21 cellular contexts compared by ENCODE assay signal in the genomic region with DNA sequence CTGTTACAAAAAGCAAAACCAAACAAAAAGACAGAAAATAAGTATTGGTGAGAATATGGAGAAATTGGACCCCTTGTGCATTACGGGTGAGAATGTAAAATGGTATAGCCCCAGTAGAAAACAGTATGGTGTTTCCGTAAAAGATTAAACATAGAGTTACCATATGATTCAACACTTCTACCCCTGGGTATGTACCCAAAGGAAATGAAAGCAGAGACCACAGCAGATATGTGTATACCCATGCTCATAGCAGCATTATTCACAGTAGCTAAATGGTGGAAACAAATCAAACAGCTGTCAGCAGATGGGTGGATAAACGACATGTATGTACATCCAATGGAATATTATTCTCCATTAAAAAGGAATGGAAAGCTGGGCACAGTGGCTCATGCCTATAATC. TPM values are rescaled to one million over a fixed set of nuclear protein-coding genes. Genes with fewer than 3 reads are reported as not detected.
DNase-seq lines count a peak whose midpoint lies in the region; ATAC-seq, FAIRE-seq and TF ChIP-seq lines count a peak whose summit lies in the region.
"Had no signal": no experiment of that assay in that cellular context is flagged by ENCODE, and none has a peak within 500 bp of the region (broad histone marks: within the 10 kb centered on the region; RNA-seq: fewer than 3 reads in every experiment).

No MANE protein-coding gene starts in this region.

- peak; percentile 50 for ATAC-seq in HG02981 (IDR thresholded peaks at IDR 0.05; ENCODE audit: unreplicated experiment)
- ATAC-seq in activated CD8-positive, alpha-beta T cell treated with anti-CD3 and anti-CD28 coated beads, Interleukin-2, amount 10 ng/mL, durations not matched to agents 7 days and 5 days: peak; percentile 55
- ATAC-seq in stimulated activated naive CD8-positive, alpha-beta T cell treated with anti-CD3 and anti-CD28 coated beads, Interleukin-15, amount 100 ng/mL, for 72 hours: peak; percentile 94
- ATAC-seq: SK-N-SH treated with all-trans-retinoic acid at 6 μM for 48 hours had no signal

- no peak overlapping the region for H3K4me3 ChIP-seq in breast epithelium
- H3K4me3 ChIP-seq: dorsolateral prefrontal cortex, esophagus squamous epithelium, right atrium auricular region, testis had no signal

- intact Hi-C loops in MCF 10A (cut with micrococcal nuclease) (no loop called here), breast epithelium (cut with DNase I; ENCODE audit: low total_unique reads) (loop anchor here (5.0 kb wide), 1 partner anchor 113 kb away; no protein-coding TSS in a partner anchor)

- TF ChIP-seq CTCF in MCF 10A (IDR thresholded peaks at IDR 0.05; ENCODE audit: unreplicated experiment) (no peak), breast epithelium (IDR thresholded peaks at IDR 0.05) (no peak)

- POLR2A ChIA-PET in MCF 10A (lab: Yijun Ruan, JAX): no interaction called here
- POLR2A ChIA-PET in activated CD8-positive, alpha-beta T cell treated with anti-CD3 and anti-CD28 coated beads, Interleukin-2, amount 10 ng/mL, durations not matched to agents 7 days and 5 days (lab: Charles Lee): interaction anchor here (1.1 to 1.4 kb wide), 2 partner anchors 115 to 138 kb away, joined by 4 to 5 read pairs; no protein-coding TSS in a partner anchor

- BruUV-seq in MCF 10A (replicated peaks; lab: Mats Ljungman, UMichigan): TSS peak; percentile 6

- no peak overlapping the region for H3K27ac Mint-ChIP-seq in MCF 10A (ENCODE audit: low read depth, unreplicated experiment)
- peak overlapping the region; percentile 66 for H3K27ac Mint-ChIP-seq in activated CD8-positive, alpha-beta T cell treated with anti-CD3 and anti-CD28 coated beads, Interleukin-2, amount 10 ng/mL, durations not matched to agents 7 days and 5 days
- peak overlapping the region; percentile 42 to 59 for H3K27ac Mint-ChIP-seq in stimulated activated naive CD8-positive, alpha-beta T cell treated with anti-CD3 and anti-CD28 coated beads, Interleukin-15, amount 100 ng/mL, for 72 hours

- H3K4me1 ChIP-seq in breast epithelium: no peaks in the 10 kb centered on the region

- no peaks in the 10 kb centered on the region for H3K27me3 ChIP-seq in breast epithelium
- H3K27me3 ChIP-seq: dorsolateral prefrontal cortex, esophagus squamous epithelium, right atrium auricular region, testis had no signal

- no peaks in the 10 kb centered on the region for H3K4me1 Mint-ChIP-seq in MCF 10A (ENCODE audit: insufficient read depth, unreplicated experiment)
- H3K4me1 Mint-ChIP-seq in activated CD8-positive, alpha-beta T cell treated with anti-CD3 and anti-CD28 coated beads, Interleukin-2, amount 10 ng/mL, durations not matched to agents 7 days and 5 days (ENCODE audit: low read depth): peaks cover 82% of the 10 kb centered on the region
- peaks cover 50% of the 10 kb centered on the region for H3K4me1 Mint-ChIP-seq in stimulated activated naive CD8-positive, alpha-beta T cell treated with anti-CD3 and anti-CD28 coated beads, Interleukin-15, amount 100 ng/mL, for 72 hours

- DNase-seq in MCF 10A (ENCODE audit: unreplicated experiment) (no peak), breast epithelium (ENCODE audit: low spot score in 2 of 2) (no peak), HTR-8/SVneo (ENCODE audit: insufficient read length, low spot score) (no peak), NCI-H2227 treated with DMSO at 0.1 percent for 48 hours (lab: John Stamatoyannopoulos, UW) (no peak)
- no peak for DNase-seq in activated CD8-positive, alpha-beta T cell treated with anti-CD3 and anti-CD28 coated beads, Interleukin-2, amount 10 ng/mL, durations not matched to agents 7 days and 5 days
- DNase-seq in stimulated activated naive CD8-positive, alpha-beta T cell treated with anti-CD3 and anti-CD28 coated beads, Interleukin-15, amount 100 ng/mL, for 72 hours: no peak
- no peak for DNase-seq in stimulated activated CD4-positive, alpha-beta T cell treated with anti-CD3 and anti-CD28 coated beads, Interleukin-4, amount 100 ng/mL, for 4 hours
- DNase-seq: Calu3, dorsolateral prefrontal cortex, esophagus squamous epithelium, kidney, NCI-H1436, testis had no signal

- TF ChIP-seq POLR2A in breast epithelium (IDR thresholded peaks at IDR 0.05): no peak

- no peaks in the 10 kb centered on the region for H3K27me3 Mint-ChIP-seq in MCF 10A (ENCODE audit: insufficient read depth, unreplicated experiment)
- no peaks in the 10 kb centered on the region for H3K27me3 Mint-ChIP-seq in activated CD8-positive, alpha-beta T cell treated with anti-CD3 and anti-CD28 coated beads, Interleukin-2, amount 10 ng/mL, durations not matched to agents 7 days and 5 days (ENCODE audit: low read depth)
- H3K27me3 Mint-ChIP-seq in stimulated activated naive CD8-positive, alpha-beta T cell treated with anti-CD3 and anti-CD28 coated beads, Interleukin-15, amount 100 ng/mL, for 72 hours: no peaks in the 10 kb centered on the region
- H3K27me3 Mint-ChIP-seq: activated naive CD8-positive, alpha-beta T cell had no signal

- no peak overlapping the region for H3K27ac ChIP-seq in breast epithelium
- H3K27ac ChIP-seq: dorsolateral prefrontal cortex, esophagus squamous epithelium, KMS-11, right atrium auricular region, testis had no signal

- no peaks in the 10 kb centered on the region for H3K9me3 Mint-ChIP-seq in MCF 10A (ENCODE audit: unreplicated experiment)
- no peaks in the 10 kb centered on the region for H3K9me3 Mint-ChIP-seq in activated CD8-positive, alpha-beta T cell treated with anti-CD3 and anti-CD28 coated beads, Interleukin-2, amount 10 ng/mL, durations not matched to agents 7 days and 5 days (ENCODE audit: insufficient read depth)
- H3K9me3 Mint-ChIP-seq in stimulated activated naive CD8-positive, alpha-beta T cell treated with anti-CD3 and anti-CD28 coated beads, Interleukin-15, amount 100 ng/mL, for 72 hours: no peaks in the 10 kb centered on the region

- no peaks in the 10 kb centered on the region for H3K36me3 ChIP-seq in breast epithelium

- H3K9me3 ChIP-seq in breast epithelium: no peaks in the 10 kb centered on the region
- H3K9me3 ChIP-seq: esophagus squamous epithelium, right atrium auricular region, testis had no signal

- no peak overlapping the region for H3K4me3 Mint-ChIP-seq in MCF 10A (ENCODE audit: unreplicated experiment)
- no peak overlapping the region for H3K4me3 Mint-ChIP-seq in activated CD8-positive, alpha-beta T cell treated with anti-CD3 and anti-CD28 coated beads, Interleukin-2, amount 10 ng/mL, durations not matched to agents 7 days and 5 days
- peak overlapping the region; percentile 11 to 39 for H3K4me3 Mint-ChIP-seq in stimulated activated naive CD8-positive, alpha-beta T cell treated with anti-CD3 and anti-CD28 coated beads, Interleukin-15, amount 100 ng/mL, for 72 hours
- H3K4me3 Mint-ChIP-seq: activated naive CD8-positive, alpha-beta T cell had no signal

- CTCF ChIA-PET in MCF 10A (lab: Yijun Ruan, JAX): interaction anchor here (0.7 to 10.2 kb wide), 10 partner anchors 9 to 987 kb away, joined by 3 to 293 read pairs (median 13); no protein-coding TSS in a partner anchor
- CTCF ChIA-PET in activated CD8-positive, alpha-beta T cell treated with anti-CD3 and anti-CD28 coated beads, Interleukin-2, amount 10 ng/mL, durations not matched to agents 7 days and 5 days (lab: Charles Lee): interaction anchor here (1.1 to 10.3 kb wide), 16 partner anchors 8 to 155 kb away, joined by 3 to 346 read pairs (median 26); no protein-coding TSS in a partner anchor

- no peak for FAIRE-seq in HTR-8/SVneo (lab: Jason Lieb, UNC)
- FAIRE-seq: bronchial epithelial cell, G401.6, kidney, RCC 7860 had no signal

- H3K36me3 Mint-ChIP-seq in MCF 10A (ENCODE audit: insufficient read depth, unreplicated experiment): peaks cover 40% of the 10 kb centered on the region
- H3K36me3 Mint-ChIP-seq in activated CD8-positive, alpha-beta T cell treated with anti-CD3 and anti-CD28 coated beads, Interleukin-2, amount 10 ng/mL, durations not matched to agents 7 days and 5 days (ENCODE audit: low read depth): peaks cover 55% of the 10 kb centered on the region

RNA-seq across cellular contexts. Expression of a gene that starts 42.4 kb away (rescaled TPM):
- total RNA-seq in MCF 10A (2022) (24.5 and 25.6 TPM in 2 replicates), breast epithelium (10 to 100 TPM; 36.8 to 42.9 (median 42.6) TPM)
- total RNA-seq in activated CD8-positive, alpha-beta T cell treated with anti-CD3 and anti-CD28 coated beads, Interleukin-2, amount 10 ng/mL, durations not matched to agents 7 days and 5 days: 10 to 100 TPM; 24.1 to 25.8 TPM

Comparison
In these comparisons a context has a peak if more than half of its experiments do, and no peak if none do; other contexts are left out.
1. H3K4me3 Mint-ChIP-seq: peak in stimulated activated naive CD8-positive, alpha-beta T cell treated with anti-CD3 and anti-CD28 coated beads, Interleukin-15, amount 100 ng/mL, for 72 hours (2 of 2); none in MCF 10A (single experiment) and activated CD8-positive, alpha-beta T cell treated with anti-CD3 and anti-CD28 coated beads, Interleukin-2, amount 10 ng/mL, durations not matched to agents 7 days and 5 days (single experiment).
2. Peak in every context shown above with its lines, with median percentiles within 50 percentile points of each other: ATAC-seq.